Comparison of ENCODE assay signal across 14 cellular contexts in genomic region chr15:65236443-65236842, GRCh38. TPM values are rescaled to one million over a fixed set of nuclear protein-coding genes. Genes with fewer than 3 reads are reported as not detected.
DNase-seq lines count a peak whose midpoint lies in the region; ATAC-seq, FAIRE-seq and TF ChIP-seq lines count a peak whose summit lies in the region.
"Not testable (repeated sequence)": the region's sequence is repeated elsewhere in the genome, so short reads cannot be mapped to it uniquely, and the experiment has no call there.
"Had no signal": no experiment of that assay in that cellular context is flagged by ENCODE, and none has a peak within 500 bp of the region (broad histone marks: within the 10 kb centered on the region; RNA-seq: fewer than 3 reads in every experiment).

No MANE protein-coding gene starts in this region.

- H3K4me1 ChIP-seq in K562 (replicated peaks in 1 of 2; ENCODE audit: control insufficient read depth in 2 of 2, insufficient read depth in 2 of 2, low read length in 2 of 2) = peaks cover 10 to 15% of the 10 kb centered on the region in 2 experiments; a peak in 4 of 5 replicates
- H3K4me1 ChIP-seq in left ventricle myocardium inferior; neuronal stem cell (ENCODE audit: control insufficient read depth in 2 of 2, insufficient read depth in 1 of 2, low read depth in 1 of 2, low read length in 2 of 2): not testable (repeated sequence)

- POLR2A ChIA-PET in K562 (lab: Yijun Ruan, JAX) = interaction anchor here (0.6 to 2.0 kb wide), 6 partner anchors 10 to 69 kb away, joined by 3 to 13 read pairs (median 4); partner anchors contain the start of gene RNU5B-1

- not testable (repeated sequence) for H3K9me1 ChIP-seq in K562 (ENCODE audit: control insufficient read depth, insufficient read depth, low read length)

- H3K27me3 Mint-ChIP-seq in nephron (ENCODE audit: low read depth) = not testable (repeated sequence)

- in situ Hi-C loops in K562 (cut with MboI) = not testable (repeated sequence)

- H3K4me1 Mint-ChIP-seq in nephron = peaks cover 22% of the 10 kb centered on the region

- not testable (repeated sequence) for TF ChIP-seq CTCF in K562 (IDR thresholded peaks at IDR 0.05 in 2 of 3, conservative IDR thresholded peaks at IDR 0.05 in 1 of 3; ENCODE audit: insufficient read depth in 2 of 3, low read depth in 1 of 3, low read length in 3 of 3); left ventricle myocardium inferior (IDR thresholded peaks at IDR 0.05; ENCODE audit: borderline replicate concordance); nephron (IDR thresholded peaks at IDR 0.05; ENCODE audit: unreplicated experiment in 3 of 3)

- H4K91ac ChIP-seq in neuronal stem cell (ENCODE audit: low read depth, low read length, poor library complexity) = not testable (repeated sequence)

- H3K27me3 ChIP-seq in K562 (ENCODE audit: control insufficient read depth in 2 of 2, insufficient read depth in 2 of 2, low read length in 2 of 2); left ventricle myocardium inferior (ENCODE audit: low read depth); neuronal stem cell (ENCODE audit: control insufficient read depth in 3 of 3, insufficient read depth in 3 of 3, low read depth in 1 of 3, low read length in 3 of 3): not testable (repeated sequence)

- intact Hi-C loops in K562 (cut with micrococcal nuclease); left ventricle myocardium inferior (cut with micrococcal nuclease): not testable (repeated sequence)

- WGBS in K562 (ENCODE audit: insufficient coverage, low coverage, missing lambda C conversion rate) = 75% methylated on average over 7 of the region's 8 CpGs
- no CpG with 5 or more reads among the region's 8 CpGs for WGBS in neuronal stem cell (ENCODE audit: extremely low coverage in 2 of 2, insufficient read length in 2 of 2, insufficient replicate concordance in 1 of 2), 2 donors

- CTCF ChIA-PET in K562 (lab: Yijun Ruan, JAX; ENCODE audit: low intra/inter-chr PET ratio) = not testable (repeated sequence)

- H3K4ac ChIP-seq in neuronal stem cell (ENCODE audit: low read length) = not testable (repeated sequence)

- not testable (repeated sequence) for H3K79me1 ChIP-seq in neuronal stem cell (ENCODE audit: low read depth, low read length)

- H3K9me3 Mint-ChIP-seq in activated naive CD4-positive, alpha-beta T cell treated with anti-CD3 and anti-CD28 coated beads, Interleukin-2, amount 50 U/mL, for 72 hours; nephron: not testable (repeated sequence)

- H3K14ac ChIP-seq in neuronal stem cell (ENCODE audit: low read length) = not testable (repeated sequence)

- H3K27ac Mint-ChIP-seq in activated naive CD4-positive, alpha-beta T cell treated with anti-CD3 and anti-CD28 coated beads, Interleukin-2, amount 50 U/mL, for 72 hours = peak overlapping the region; percentile 47 to 65
- peak overlapping the region in 2 of 3 experiments; percentile 7 to 14 for H3K27ac Mint-ChIP-seq in nephron

- H3K27ac ChIP-seq in K562 (ENCODE audit: extremely low read depth, low read depth, low read length); neuronal stem cell (replicated peaks; ENCODE audit: low read length): not testable (repeated sequence)
- peak overlapping the region; percentile 3 for H3K27ac ChIP-seq in left ventricle myocardium inferior (replicated peaks)

- not testable (repeated sequence) for H3K4me3 Mint-ChIP-seq in nephron

- not testable (repeated sequence) for H3K36me3 ChIP-seq in K562 (ENCODE audit: control insufficient read depth, insufficient read depth, low read length); left ventricle myocardium inferior; neuronal stem cell (replicated peaks in 1 of 2; ENCODE audit: control insufficient read depth in 2 of 2, insufficient read depth in 2 of 2, low read length in 2 of 2)

- peak overlapping the region; percentile 3 for H3K18ac ChIP-seq in neuronal stem cell (ENCODE audit: low read length)

- DNase-seq in activated naive CD4-positive, alpha-beta T cell treated with anti-CD3 and anti-CD28 coated beads, Interleukin-2, amount 50 U/mL, for 72 hours (ENCODE audit: low spot score in 2 of 2); K562 (ENCODE audit: extremely low read depth in 1 of 4, low spot score in 3 of 4); left ventricle myocardium inferior; neuronal stem cell (ENCODE audit: low spot score): not testable (repeated sequence)

- not testable (repeated sequence) for H4K20me1 ChIP-seq in K562 (replicated peaks; ENCODE audit: control insufficient read depth, insufficient read depth, low read length)

- ATAC-seq in activated naive CD4-positive, alpha-beta T cell treated with anti-CD3 and anti-CD28 coated beads, Interleukin-2, amount 50 U/mL, for 72 hours; K562: not testable (repeated sequence)

- H3K79me2 ChIP-seq in K562 (ENCODE audit: control insufficient read depth, insufficient read depth, low read length) = not testable (repeated sequence)

- H4K8ac ChIP-seq in neuronal stem cell (ENCODE audit: low read depth, low read length) = not testable (repeated sequence)

- H3K9ac ChIP-seq in K562 (ENCODE audit: insufficient read depth in 1 of 2, low read depth in 2 of 2, low read length in 2 of 2); neuronal stem cell (ENCODE audit: low read depth, low read length, poor library complexity): not testable (repeated sequence)

- TF ChIP-seq EP300 in K562 (IDR thresholded peaks at IDR 0.05; ENCODE audit: low read length) = not testable (repeated sequence)

- not testable (repeated sequence) for H3K4me2 ChIP-seq in K562 (ENCODE audit: insufficient read depth, low read length); neuronal stem cell (ENCODE audit: insufficient read depth, low read length, poor library complexity, severe bottlenecking)

- FAIRE-seq in K562 (lab: Jason Lieb, UNC) = not testable (repeated sequence)

- H2BK5ac ChIP-seq in neuronal stem cell (ENCODE audit: low read length) = not testable (repeated sequence)

- H2AFZ ChIP-seq in K562 (ENCODE audit: low read depth, low read length); neuronal stem cell (ENCODE audit: low read length): not testable (repeated sequence)

- not testable (repeated sequence) for TF ChIP-seq RAD21 in K562 (CRISPR knock-in tag; conservative IDR thresholded peaks at IDR 0.05 in 1 of 2, IDR thresholded peaks at IDR 0.05 in 1 of 2)

- H3K23ac ChIP-seq in neuronal stem cell (ENCODE audit: low read depth, low read length, poor library complexity) = not testable (repeated sequence)

- not testable (repeated sequence) for TF ChIP-seq POLR2A in K562 (conservative IDR thresholded peaks at IDR 0.05)

- not testable (repeated sequence) for H3K36me3 Mint-ChIP-seq in activated naive CD4-positive, alpha-beta T cell treated with anti-CD3 and anti-CD28 coated beads, Interleukin-2, amount 50 U/mL, for 72 hours; nephron (ENCODE audit: low read depth)

- not testable (repeated sequence) for BruUV-seq in K562 (replicated peaks; lab: Mats Ljungman, UMichigan)

- not testable (repeated sequence) for H2BK15ac ChIP-seq in neuronal stem cell (ENCODE audit: low read length)

- H2BK120ac ChIP-seq in neuronal stem cell (ENCODE audit: low read depth, low read length) = not testable (repeated sequence)

- H2AK5ac ChIP-seq in neuronal stem cell (ENCODE audit: low read depth, low read length) = not testable (repeated sequence)

- H2BK12ac ChIP-seq in neuronal stem cell (ENCODE audit: low read length) = not testable (repeated sequence)

- H3K9me3 ChIP-seq in K562 (replicated peaks; ENCODE audit: control insufficient read depth, insufficient read depth, low read depth, low read length); left ventricle myocardium inferior (replicated peaks); neuronal stem cell (replicated peaks in 1 of 2; ENCODE audit: control insufficient read depth in 2 of 2, insufficient read depth in 1 of 2, low read depth in 1 of 2, low read length in 2 of 2): not testable (repeated sequence)

- H3K4me3 ChIP-seq in K562; left ventricle myocardium inferior; neuronal stem cell (ENCODE audit: low read length in 2 of 2): not testable (repeated sequence)

RNA-seq across cellular contexts. Expression of gene CILP, which starts 25.2 kb away (rescaled TPM):
- total RNA-seq in activated naive CD4-positive, alpha-beta T cell treated with anti-CD3 and anti-CD28 coated beads, Interleukin-2, amount 50 U/mL, for 72 hours = under 1 TPM in 1 of 2 donors, not detected in 1; 0.04 TPM
- 0.07 TPM in 1 of 2 replicates, not detected in the other for total RNA-seq in K562 (2011; cell fraction: chromatin; rRNA removed; ENCODE audit: low replicate concordance)
- 0.13 and 0.17 TPM in 2 replicates for total RNA-seq in K562 (2011; cell fraction: nucleolus; rRNA removed)
- 0.15 TPM in 1 of 2 replicates, not detected in the other for total RNA-seq in K562 (2011; cell fraction: nucleoplasm; rRNA removed)
- total RNA-seq in K562 (2014; rRNA removed) (0.04 TPM in 1 of 2 replicates, not detected in the other), K562 (2014; rRNA removed; fragmentation: Illumina TruSeq; extraction: Trizol) (not detected in 2 replicates), K562 (2015; rRNA removed; fragmentation: Illumina TruSeq; extraction: Trizol) (not detected in 2 replicates), K562 (2021) (not detected in 2 replicates), left ventricle myocardium inferior (7.3 TPM)
- polyA plus RNA-seq in K562 (2011; rRNA removed) (0.03 and 0.05 TPM in 2 replicates), K562 (2014; fragmentation: Illumina TruSeq; extraction: Trizol) (not detected in 2 replicates), K562 (2014; fragmentation: Nextera tagmentation; extraction: Ambion mirVana) (not detected), K562 (2014; rRNA removed) (not detected in 2 replicates)
- 0.01 TPM in 2 replicates for polyA plus RNA-seq in K562 (2011; cell fraction: cytosol; rRNA removed)
- 0.03 and 0.06 TPM in 2 replicates for polyA plus RNA-seq in K562 (2011; cell fraction: nucleus; rRNA removed)
- polyA plus RNA-seq in K562 (2012) = 0.35 and 0.60 TPM in 2 replicates
- polyA minus RNA-seq in K562 (2011; rRNA and poly(A)+ RNA removed) = 0.06 TPM in 1 of 2 replicates, not detected in the other
- polyA minus RNA-seq in K562 (2011; cell fraction: cytosol; rRNA and poly(A)+ RNA removed) = not detected in 2 replicates
- under 0.01 TPM in 1 of 2 replicates, not detected in the other for polyA minus RNA-seq in K562 (2011; cell fraction: nucleus; rRNA and poly(A)+ RNA removed)
- polyA plus RNA-seq in neuronal stem cell (2013, experiment 1 of 2) = 0.03 TPM
- 0.03 TPM for polyA plus RNA-seq in neuronal stem cell (2013, experiment 2 of 2)
- total RNA-seq: Daoy, G401 had no signal
- polyA plus RNA-seq: CD14-positive monocyte; CD4-positive, alpha-beta memory T cell; CD4-positive, CD25-positive, alpha-beta regulatory T cell had no signal

RNA-seq across cellular contexts. Expression of gene PARP16, which starts 50.2 kb away (rescaled TPM):
- 10 to 100 TPM; 12.1 to 24.7 TPM for total RNA-seq in activated naive CD4-positive, alpha-beta T cell treated with anti-CD3 and anti-CD28 coated beads, Interleukin-2, amount 50 U/mL, for 72 hours
- total RNA-seq in K562 (2011; cell fraction: chromatin; rRNA removed; ENCODE audit: low replicate concordance) = 3.3 and 4.7 TPM in 2 replicates
- 3.4 and 3.7 TPM in 2 replicates for total RNA-seq in K562 (2011; cell fraction: nucleolus; rRNA removed)
- total RNA-seq in K562 (2011; cell fraction: nucleoplasm; rRNA removed) = 5.7 and 9.5 TPM in 2 replicates
- total RNA-seq in K562 (2014; rRNA removed) (5.1 and 6.7 TPM in 2 replicates), K562 (2014; rRNA removed; fragmentation: Illumina TruSeq; extraction: Trizol) (6.4 and 7.0 TPM in 2 replicates), K562 (2015; rRNA removed; fragmentation: Illumina TruSeq; extraction: Trizol) (5.8 and 6.3 TPM in 2 replicates), K562 (2021) (7.6 TPM in 2 replicates), left ventricle myocardium inferior (4.6 TPM)
- polyA plus RNA-seq in K562 (2011; rRNA removed) (7.5 and 10.3 TPM in 2 replicates), K562 (2014; fragmentation: Illumina TruSeq; extraction: Trizol) (8.2 and 9.9 TPM in 2 replicates), K562 (2014; fragmentation: Nextera tagmentation; extraction: Ambion mirVana) (1 to 10 TPM; 3.0 to 5.6 TPM), K562 (2014; rRNA removed) (5.8 and 7.8 TPM in 2 replicates)
- 8.2 and 9.6 TPM in 2 replicates for polyA plus RNA-seq in K562 (2011; cell fraction: cytosol; rRNA removed)
- 6.6 and 10.2 TPM in 2 replicates for polyA plus RNA-seq in K562 (2011; cell fraction: nucleus; rRNA removed)
- polyA plus RNA-seq in K562 (2012) = 6.6 and 14.9 TPM in 2 replicates
- polyA minus RNA-seq in K562 (2011; rRNA and poly(A)+ RNA removed) = 5.6 and 6.8 TPM in 2 replicates
- polyA minus RNA-seq in K562 (2011; cell fraction: cytosol; rRNA and poly(A)+ RNA removed) = 3.6 and 4.6 TPM in 2 replicates
- 1.3 and 3.4 TPM in 2 replicates for polyA minus RNA-seq in K562 (2011; cell fraction: nucleus; rRNA and poly(A)+ RNA removed)
- 11.4 TPM for polyA plus RNA-seq in neuronal stem cell (2013, experiment 1 of 2)
- 12.0 TPM for polyA plus RNA-seq in neuronal stem cell (2013, experiment 2 of 2)

RNA-seq across cellular contexts. Expression of gene CLPX, which starts 51.3 kb away (rescaled TPM):
- 10 to 100 TPM; 66.6 to 84.1 TPM for total RNA-seq in activated naive CD4-positive, alpha-beta T cell treated with anti-CD3 and anti-CD28 coated beads, Interleukin-2, amount 50 U/mL, for 72 hours
- 33.8 and 107 TPM in 2 replicates for total RNA-seq in K562 (2011; cell fraction: chromatin; rRNA removed; ENCODE audit: low replicate concordance)
- 18.4 and 18.7 TPM in 2 replicates for total RNA-seq in K562 (2011; cell fraction: nucleolus; rRNA removed)
- total RNA-seq in K562 (2011; cell fraction: nucleoplasm; rRNA removed) = 32.0 and 40.7 TPM in 2 replicates
- total RNA-seq in K562 (2014; rRNA removed) (37.0 and 39.6 TPM in 2 replicates), K562 (2014; rRNA removed; fragmentation: Illumina TruSeq; extraction: Trizol) (50.9 and 55.9 TPM in 2 replicates), K562 (2015; rRNA removed; fragmentation: Illumina TruSeq; extraction: Trizol) (51.3 and 52.1 TPM in 2 replicates), K562 (2021) (61.5 and 67.1 TPM in 2 replicates), left ventricle myocardium inferior (52.5 TPM)
- polyA plus RNA-seq in K562 (2011; rRNA removed) (50.2 and 79.0 TPM in 2 replicates), K562 (2014; fragmentation: Illumina TruSeq; extraction: Trizol) (54.6 and 63.1 TPM in 2 replicates), K562 (2014; fragmentation: Nextera tagmentation; extraction: Ambion mirVana) (10 to 100 TPM; 11.2 to 13.4 TPM), K562 (2014; rRNA removed) (66.6 and 83.3 TPM in 2 replicates)
- 16.6 and 19.7 TPM in 2 replicates for polyA plus RNA-seq in K562 (2011; cell fraction: cytosol; rRNA removed)
- 19.1 and 28.2 TPM in 2 replicates for polyA plus RNA-seq in K562 (2011; cell fraction: nucleus; rRNA removed)
- polyA plus RNA-seq in K562 (2012) = 30.9 and 45.6 TPM in 2 replicates
- 132 and 144 TPM in 2 replicates for polyA minus RNA-seq in K562 (2011; rRNA and poly(A)+ RNA removed)
- polyA minus RNA-seq in K562 (2011; cell fraction: cytosol; rRNA and poly(A)+ RNA removed) = 29.6 and 38.5 TPM in 2 replicates
- 25.8 and 40.2 TPM in 2 replicates for polyA minus RNA-seq in K562 (2011; cell fraction: nucleus; rRNA and poly(A)+ RNA removed)
- 19.2 TPM for polyA plus RNA-seq in neuronal stem cell (2013, experiment 1 of 2)
- polyA plus RNA-seq in neuronal stem cell (2013, experiment 2 of 2) = 19.4 TPM

RNA-seq across cellular contexts. Expression of gene RNU5A-1, which starts 59.4 kb away (rescaled TPM):
- not detected for total RNA-seq in activated naive CD4-positive, alpha-beta T cell treated with anti-CD3 and anti-CD28 coated beads, Interleukin-2, amount 50 U/mL, for 72 hours
- under 0.01 TPM in 2 replicates for total RNA-seq in K562 (2011; cell fraction: chromatin; rRNA removed; ENCODE audit: low replicate concordance)
- under 0.01 TPM in 2 replicates for total RNA-seq in K562 (2011; cell fraction: nucleolus; rRNA removed)
- total RNA-seq in K562 (2011; cell fraction: nucleoplasm; rRNA removed) = under 0.01 TPM in 2 replicates
- total RNA-seq in K562 (2014; rRNA removed) (not detected in 2 replicates), K562 (2014; rRNA removed; fragmentation: Illumina TruSeq; extraction: Trizol) (not detected in 2 replicates), K562 (2015; rRNA removed; fragmentation: Illumina TruSeq; extraction: Trizol) (not detected in 2 replicates), K562 (2021) (not detected in 2 replicates), left ventricle myocardium inferior (not detected)
- polyA plus RNA-seq in K562 (2011; rRNA removed) (not detected in 2 replicates), K562 (2014; fragmentation: Illumina TruSeq; extraction: Trizol) (not detected in 2 replicates), K562 (2014; fragmentation: Nextera tagmentation; extraction: Ambion mirVana) (not detected), K562 (2014; rRNA removed) (not detected in 2 replicates)
- not detected in 2 replicates for polyA plus RNA-seq in K562 (2011; cell fraction: cytosol; rRNA removed)
- polyA plus RNA-seq in K562 (2011; cell fraction: nucleus; rRNA removed) = under 0.01 TPM in 2 replicates
- polyA plus RNA-seq in K562 (2012) = not detected in 2 replicates
- under 0.01 TPM in 2 replicates for polyA minus RNA-seq in K562 (2011; rRNA and poly(A)+ RNA removed)
- 268 TPM in 1 of 2 replicates, not detected in the other for polyA minus RNA-seq in K562 (2011; cell fraction: cytosol; rRNA and poly(A)+ RNA removed)
- polyA minus RNA-seq in K562 (2011; cell fraction: nucleus; rRNA and poly(A)+ RNA removed) = under 0.01 TPM in 2 replicates
- not detected for polyA plus RNA-seq in neuronal stem cell (2013, experiment 1 of 2)
- not detected for polyA plus RNA-seq in neuronal stem cell (2013, experiment 2 of 2)
- total RNA-seq: A673; CD4-positive, alpha-beta memory T cell; CD4-positive, CD25-positive, alpha-beta regulatory T cell; CD8-positive, alpha-beta memory T cell; Daoy; G401; GM12878 had no signal
- polyA plus RNA-seq: AG04450; CD14-positive monocyte; CD4-positive, alpha-beta memory T cell; CD4-positive, CD25-positive, alpha-beta regulatory T cell; CD8-positive, alpha-beta memory T cell; GM12878 had no signal
